In the genomic region with DNA sequence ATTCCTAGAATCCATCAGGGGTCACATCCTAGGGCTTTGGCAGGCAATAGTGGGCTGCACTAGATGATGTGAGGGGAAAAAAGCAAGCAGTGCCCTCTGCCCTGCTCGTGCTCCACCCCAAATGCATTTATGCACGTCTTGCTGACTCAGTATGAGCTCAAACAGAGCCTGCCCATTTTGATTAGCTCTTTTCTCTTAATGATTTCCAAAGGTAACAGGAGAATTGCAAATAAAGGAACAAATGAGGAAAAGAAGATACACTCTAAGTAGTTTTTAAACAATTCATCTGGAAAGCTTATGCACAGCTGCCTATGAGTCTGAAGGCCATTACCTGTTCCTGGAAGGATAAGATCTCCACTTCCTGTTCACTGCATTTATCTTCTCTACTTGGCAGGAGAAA, we compare ENCODE assay signal across 34 cellular contexts.
"Had no signal": no experiment of that assay in that cellular context is flagged by ENCODE, and none has a peak within 500 bp of the region (broad histone marks: within the 10 kb centered on the region; RNA-seq: fewer than 3 reads in every experiment).

No MANE protein-coding gene starts in this region.

- H3K4me2 ChIP-seq: smooth muscle cell had no signal

- H3K4me3 Mint-ChIP-seq: activated CD4-positive, alpha-beta memory T cell treated with anti-CD3 and anti-CD28 coated beads for 36 hours; activated CD4-positive, alpha-beta T cell treated with anti-CD3 and anti-CD28 coated beads, Interleukin-2, amount 10 ng/mL, durations not matched to agents 24 days and 14 days; activated naive CD4-positive, alpha-beta T cell treated with anti-CD3 and anti-CD28 coated beads, Interleukin-2, amount 10 ng/mL, durations not matched to agents 7 days and 5 days; activated naive CD8-positive, alpha-beta T cell treated with anti-CD3 and anti-CD28 coated beads, Interleukin-2, amount 10 ng/mL, durations not matched to agents 7 days and 5 days; activated T-helper 1 cell treated with anti-CD3 and anti-CD28 coated beads, Interleukin-12 subunit alpha, Interleukin-12 subunit beta, Interleukin-2, Interleukin-4 antibody, amounts not matched to agents 30 ng/mL and 10 ng/mL and 1 ng/mL, durations not matched to agents 14 hours and 24 hours and 36 hours; brain; naive thymus-derived CD8-positive, alpha-beta T cell; neural crest cell had no signal

- DNase-seq: activated CD4-positive, alpha-beta memory T cell treated with anti-CD3 and anti-CD28 coated beads for 36 hours; activated CD4-positive, alpha-beta T cell treated with anti-CD3 and anti-CD28 coated beads, Interleukin-2, amount 10 ng/mL, durations not matched to agents 24 days and 14 days; activated CD4-positive, CD25-positive, alpha-beta regulatory T cell treated with anti-CD3 and anti-CD28 coated beads, Interleukin-2, amount 50 U/mL, for 72 hours; activated CD8-positive, alpha-beta memory T cell treated with anti-CD3 and anti-CD28 coated beads, Interleukin-2, amount 50 U/mL, for 4 hours; activated effector memory CD4-positive, alpha-beta T cell treated with anti-CD3 and anti-CD28 coated beads, Interleukin-2, amount 50 U/mL, for 16 hours; activated naive CD4-positive, alpha-beta T cell treated with anti-CD3 and anti-CD28 coated beads, Interleukin-2, amount 10 ng/mL, durations not matched to agents 7 days and 5 days; activated naive CD8-positive, alpha-beta T cell treated with anti-CD3 and anti-CD28 coated beads, Interleukin-2, amount 10 ng/mL, durations not matched to agents 7 days and 5 days; activated T-cell treated with anti-CD3 and anti-CD28 coated beads, Interleukin-2, amount 50 U/mL, for 1 hour; dorsolateral prefrontal cortex; effector memory CD4-positive, alpha-beta T cell; erythroblast; head of caudate nucleus; left lung; lower lobe of right lung; mesenchymal stem cell; naive thymus-derived CD8-positive, alpha-beta T cell; occipital lobe; psoas muscle; stimulated activated CD4-positive, alpha-beta T cell treated with anti-CD3 and anti-CD28 coated beads, Interleukin-2, amount 100 ng/mL, for 24 hours; stimulated activated naive CD4-positive, alpha-beta T cell; T-helper 9 cell; tibial artery; WERI-Rb-1 had no signal

- H3K27ac Mint-ChIP-seq: activated CD4-positive, alpha-beta memory T cell treated with anti-CD3 and anti-CD28 coated beads for 36 hours; activated CD4-positive, alpha-beta T cell treated with anti-CD3 and anti-CD28 coated beads, Interleukin-2, amount 10 ng/mL, durations not matched to agents 24 days and 14 days; activated naive CD4-positive, alpha-beta T cell treated with anti-CD3 and anti-CD28 coated beads, Interleukin-2, amount 10 ng/mL, durations not matched to agents 7 days and 5 days; activated naive CD8-positive, alpha-beta T cell treated with anti-CD3 and anti-CD28 coated beads, Interleukin-2, amount 10 ng/mL, durations not matched to agents 7 days and 5 days; activated T-helper 1 cell treated with anti-CD3 and anti-CD28 coated beads, Interleukin-12 subunit alpha, Interleukin-12 subunit beta, Interleukin-2, Interleukin-4 antibody, amounts not matched to agents 30 ng/mL and 10 ng/mL and 1 ng/mL, durations not matched to agents 14 hours and 24 hours and 36 hours; naive thymus-derived CD8-positive, alpha-beta T cell had no signal

- H3K9me3 ChIP-seq: ascending aorta, gastroesophageal sphincter, left lung, lower lobe of right lung, psoas muscle, right atrium auricular region, suprapubic skin, tibial artery had no signal

- H3K4me3 ChIP-seq: ascending aorta, cardiac muscle cell, coronary artery, dorsolateral prefrontal cortex, gastroesophageal sphincter, left lung, lower lobe of right lung, psoas muscle, right atrium auricular region, smooth muscle cell, suprapubic skin, tibial artery had no signal

- H3K27ac ChIP-seq: ascending aorta, cardiac muscle cell, coronary artery, dorsolateral prefrontal cortex, gastroesophageal sphincter, left lung, lower lobe of right lung, parathyroid adenoma, psoas muscle, right atrium auricular region, suprapubic skin, tibial artery, WERI-Rb-1 had no signal

- H3K4me1 Mint-ChIP-seq: activated CD4-positive, alpha-beta T cell treated with anti-CD3 and anti-CD28 coated beads, Interleukin-2, amount 10 ng/mL, durations not matched to agents 24 days and 14 days; activated naive CD4-positive, alpha-beta T cell treated with anti-CD3 and anti-CD28 coated beads, Interleukin-2, amount 10 ng/mL, durations not matched to agents 7 days and 5 days; activated naive CD8-positive, alpha-beta T cell treated with anti-CD3 and anti-CD28 coated beads, Interleukin-2, amount 10 ng/mL, durations not matched to agents 7 days and 5 days had no signal

- H2AFZ ChIP-seq: parathyroid adenoma had no signal

- H3K27me3 ChIP-seq: ascending aorta, cardiac muscle cell, dorsolateral prefrontal cortex, gastroesophageal sphincter, left lung, right atrium auricular region, suprapubic skin, tibial artery had no signal

- H3K9me3 Mint-ChIP-seq: activated CD4-positive, alpha-beta memory T cell treated with anti-CD3 and anti-CD28 coated beads for 36 hours; activated CD4-positive, alpha-beta T cell treated with anti-CD3 and anti-CD28 coated beads, Interleukin-2, amount 10 ng/mL, durations not matched to agents 24 days and 14 days; activated naive CD4-positive, alpha-beta T cell treated with anti-CD3 and anti-CD28 coated beads, Interleukin-2, amount 10 ng/mL, durations not matched to agents 7 days and 5 days; activated naive CD8-positive, alpha-beta T cell treated with anti-CD3 and anti-CD28 coated beads, Interleukin-2, amount 10 ng/mL, durations not matched to agents 7 days and 5 days; activated T-helper 1 cell treated with anti-CD3 and anti-CD28 coated beads, Interleukin-12 subunit alpha, Interleukin-12 subunit beta, Interleukin-2, Interleukin-4 antibody, amounts not matched to agents 30 ng/mL and 10 ng/mL and 1 ng/mL, durations not matched to agents 14 hours and 24 hours and 36 hours; naive thymus-derived CD8-positive, alpha-beta T cell; neural crest cell had no signal

- ATAC-seq: gastroesophageal sphincter; left lung; lower lobe of right lung; naive thymus-derived CD8-positive, alpha-beta T cell; psoas muscle had no signal

- H3K79me2 ChIP-seq: parathyroid adenoma had no signal

- H3K4me1 ChIP-seq: ascending aorta, gastroesophageal sphincter, left lung, lower lobe of right lung, parathyroid adenoma, psoas muscle, right atrium auricular region, suprapubic skin had no signal

- H3K27me3 Mint-ChIP-seq: activated CD4-positive, alpha-beta T cell treated with anti-CD3 and anti-CD28 coated beads, Interleukin-2, amount 10 ng/mL, durations not matched to agents 24 days and 14 days; activated naive CD4-positive, alpha-beta T cell treated with anti-CD3 and anti-CD28 coated beads, Interleukin-2, amount 10 ng/mL, durations not matched to agents 7 days and 5 days; activated naive CD8-positive, alpha-beta T cell treated with anti-CD3 and anti-CD28 coated beads, Interleukin-2, amount 10 ng/mL, durations not matched to agents 7 days and 5 days; naive thymus-derived CD8-positive, alpha-beta T cell had no signal

- H3K36me3 Mint-ChIP-seq: activated CD4-positive, alpha-beta memory T cell treated with anti-CD3 and anti-CD28 coated beads for 36 hours; activated naive CD4-positive, alpha-beta T cell treated with anti-CD3 and anti-CD28 coated beads, Interleukin-2, amount 10 ng/mL, durations not matched to agents 7 days and 5 days; activated naive CD8-positive, alpha-beta T cell treated with anti-CD3 and anti-CD28 coated beads, Interleukin-2, amount 10 ng/mL, durations not matched to agents 7 days and 5 days; brain; naive thymus-derived CD8-positive, alpha-beta T cell had no signal

- H3K36me3 ChIP-seq: ascending aorta, cardiac muscle cell, gastroesophageal sphincter, left lung, lower lobe of right lung, right atrium auricular region, suprapubic skin, tibial artery, WERI-Rb-1 had no signal

- H3K9ac ChIP-seq: parathyroid adenoma had no signal
